In genomic region chr20:956330-956951, GRCh38 we compare ENCODE assay signal across 1 cellular context.
TF ChIP-seq lines count a peak whose summit lies in the region.

No MANE protein-coding gene starts in this region.

TF ChIP-seq in HepG2, 621 proteins besides CTCF, POLR2A, EP300 and RAD21 (continued from another document and continues in another):
- TF ChIP-seq ARNT2 (CRISPR knock-in tag; IDR thresholded peaks at IDR 0.05; ENCODE audit: low read depth): peak; percentile 42; the same call in 1 of the 2 replicates
- peak; percentile 63; the same call in 1 of the 2 replicates for TF ChIP-seq SMAD3 (CRISPR knock-in tag; IDR thresholded peaks at IDR 0.05)
- no peak for TF ChIP-seq ZSCAN20 (CRISPR knock-in tag; IDR thresholded peaks at IDR 0.05; ENCODE audit: borderline replicate concordance)
- peak; percentile 53; the same call in 1 of the 2 replicates for TF ChIP-seq YEATS2 (CRISPR knock-in tag; IDR thresholded peaks at IDR 0.05; ENCODE audit: borderline replicate concordance)
- TF ChIP-seq, protein P1, sequence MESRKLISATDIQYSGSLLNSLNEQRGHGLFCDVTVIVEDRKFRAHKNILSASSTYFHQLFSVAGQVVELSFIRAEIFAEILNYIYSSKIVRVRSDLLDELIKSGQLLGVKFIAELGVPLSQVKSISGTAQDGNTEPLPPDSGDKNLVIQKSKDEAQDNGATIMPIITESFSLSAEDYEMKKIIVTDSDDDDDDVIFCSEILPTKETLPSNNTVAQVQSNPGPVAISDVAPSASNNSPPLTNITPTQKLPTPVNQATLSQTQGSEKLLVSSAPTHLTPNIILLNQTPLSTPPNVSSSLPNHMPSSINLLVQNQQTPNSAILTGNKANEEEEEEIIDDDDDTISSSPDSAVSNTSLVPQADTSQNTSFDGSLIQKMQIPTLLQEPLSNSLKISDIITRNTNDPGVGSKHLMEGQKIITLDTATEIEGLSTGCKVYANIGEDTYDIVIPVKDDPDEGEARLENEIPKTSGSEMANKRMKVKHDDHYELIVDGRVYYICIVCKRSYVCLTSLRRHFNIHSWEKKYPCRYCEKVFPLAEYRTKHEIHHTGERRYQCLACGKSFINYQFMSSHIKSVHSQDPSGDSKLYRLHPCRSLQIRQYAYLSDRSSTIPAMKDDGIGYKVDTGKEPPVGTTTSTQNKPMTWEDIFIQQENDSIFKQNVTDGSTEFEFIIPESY (CRISPR knock-in tag; IDR thresholded peaks at IDR 0.05): peak; percentile 44; the same call in 1 of the 2 replicates
- TF ChIP-seq ZFYVE20 (CRISPR knock-in tag; IDR thresholded peaks at IDR 0.05; ENCODE audit: borderline replicate concordance, low read depth): no peak
- no peak for TF ChIP-seq ZNF142 (CRISPR knock-in tag; IDR thresholded peaks at IDR 0.05)
- TF ChIP-seq, protein P2, sequence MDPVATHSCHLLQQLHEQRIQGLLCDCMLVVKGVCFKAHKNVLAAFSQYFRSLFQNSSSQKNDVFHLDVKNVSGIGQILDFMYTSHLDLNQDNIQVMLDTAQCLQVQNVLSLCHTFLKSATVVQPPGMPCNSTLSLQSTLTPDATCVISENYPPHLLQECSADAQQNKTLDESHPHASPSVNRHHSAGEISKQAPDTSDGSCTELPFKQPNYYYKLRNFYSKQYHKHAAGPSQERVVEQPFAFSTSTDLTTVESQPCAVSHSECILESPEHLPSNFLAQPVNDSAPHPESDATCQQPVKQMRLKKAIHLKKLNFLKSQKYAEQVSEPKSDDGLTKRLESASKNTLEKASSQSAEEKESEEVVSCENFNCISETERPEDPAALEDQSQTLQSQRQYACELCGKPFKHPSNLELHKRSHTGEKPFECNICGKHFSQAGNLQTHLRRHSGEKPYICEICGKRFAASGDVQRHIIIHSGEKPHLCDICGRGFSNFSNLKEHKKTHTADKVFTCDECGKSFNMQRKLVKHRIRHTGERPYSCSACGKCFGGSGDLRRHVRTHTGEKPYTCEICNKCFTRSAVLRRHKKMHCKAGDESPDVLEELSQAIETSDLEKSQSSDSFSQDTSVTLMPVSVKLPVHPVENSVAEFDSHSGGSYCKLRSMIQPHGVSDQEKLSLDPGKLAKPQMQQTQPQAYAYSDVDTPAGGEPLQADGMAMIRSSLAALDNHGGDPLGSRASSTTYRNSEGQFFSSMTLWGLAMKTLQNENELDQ (CRISPR knock-in tag; IDR thresholded peaks at IDR 0.05; ENCODE audit: borderline replicate concordance): 0 out of 2 replicates have a peak, but pooled peaks have one; percentile 53
- TF ChIP-seq CHD2 (IDR thresholded peaks at IDR 0.05; ENCODE audit: low read depth, low read length): no peak
- peak; percentile 65; the same call in 1 of the 2 replicates for TF ChIP-seq SALL1 (CRISPR knock-in tag; IDR thresholded peaks at IDR 0.05)
- TF ChIP-seq MXD1 (CRISPR knock-in tag; IDR thresholded peaks at IDR 0.05): no peak
- peak; percentile 54 for TF ChIP-seq HNRNPH1 (optimal IDR thresholded peaks at IDR 0.05; ENCODE audit: low read depth, low read length)
- TF ChIP-seq, protein P3, sequence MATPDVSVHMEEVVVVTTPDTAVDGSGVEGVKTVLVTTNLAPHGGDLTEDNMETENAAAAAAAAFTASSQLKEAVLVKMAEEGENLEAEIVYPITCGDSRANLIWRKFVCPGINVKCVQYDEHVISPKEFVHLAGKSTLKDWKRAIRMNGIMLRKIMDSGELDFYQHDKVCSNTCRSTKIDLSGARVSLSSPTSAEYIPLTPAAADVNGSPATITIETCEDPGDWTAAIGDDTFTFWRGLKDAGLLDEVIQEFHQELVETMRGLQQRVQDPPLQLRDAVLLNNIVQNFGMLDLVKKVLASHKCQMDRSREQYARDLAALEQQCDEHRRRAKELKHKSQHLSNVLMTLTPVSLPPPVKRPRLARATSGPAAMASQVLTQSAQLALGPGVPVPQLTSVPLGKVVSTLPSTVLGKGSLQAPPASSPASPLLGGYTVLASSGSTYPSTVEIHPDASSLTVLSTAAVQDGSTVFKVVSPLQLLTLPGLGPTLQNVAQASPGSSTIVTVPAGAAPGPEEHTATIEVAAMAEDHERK (CRISPR knock-in tag; IDR thresholded peaks at IDR 0.05; ENCODE audit: low read depth): no peak
- peak; percentile 65; the same call in 1 of the 2 replicates for TF ChIP-seq ZNF839 (CRISPR knock-in tag; IDR thresholded peaks at IDR 0.05; ENCODE audit: borderline replicate concordance)
- 0 out of 2 replicates have a peak, but pooled peaks have one; percentile 34 for TF ChIP-seq ZNF251 (CRISPR knock-in tag; IDR thresholded peaks at IDR 0.05)
- TF ChIP-seq RCOR2 (CRISPR knock-in tag; IDR thresholded peaks at IDR 0.05): no peak
- TF ChIP-seq, protein P4, sequence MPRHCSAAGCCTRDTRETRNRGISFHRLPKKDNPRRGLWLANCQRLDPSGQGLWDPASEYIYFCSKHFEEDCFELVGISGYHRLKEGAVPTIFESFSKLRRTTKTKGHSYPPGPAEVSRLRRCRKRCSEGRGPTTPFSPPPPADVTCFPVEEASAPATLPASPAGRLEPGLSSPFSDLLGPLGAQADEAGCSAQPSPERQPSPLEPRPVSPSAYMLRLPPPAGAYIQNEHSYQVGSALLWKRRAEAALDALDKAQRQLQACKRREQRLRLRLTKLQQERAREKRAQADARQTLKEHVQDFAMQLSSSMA (CRISPR knock-in tag; IDR thresholded peaks at IDR 0.05): 0 out of 2 replicates have a peak, but pooled peaks have one; percentile 79
- TF ChIP-seq PCBP2 (optimal IDR thresholded peaks at IDR 0.05; ENCODE audit: low read depth, low read length, poor library complexity, severe bottlenecking): no peak
- TF ChIP-seq NCOR1 (IDR thresholded peaks at IDR 0.05; ENCODE audit: borderline replicate concordance, low read length): no peak
- peak; percentile 63; the same call in 1 of the 2 replicates for TF ChIP-seq ZNF740 (CRISPR knock-in tag; IDR thresholded peaks at IDR 0.05)
- no peak for TF ChIP-seq SNAPC4 (CRISPR knock-in tag; IDR thresholded peaks at IDR 0.05)
- peak; percentile 63; the same call in 1 of the 2 replicates for TF ChIP-seq CBFB (CRISPR knock-in tag; IDR thresholded peaks at IDR 0.05)
- 0 out of 2 replicates have a peak, but pooled peaks have one; percentile 25 for TF ChIP-seq ZNF230 (CRISPR knock-in tag; IDR thresholded peaks at IDR 0.05)
- TF ChIP-seq ZNF616 (CRISPR knock-in tag; IDR thresholded peaks at IDR 0.05; ENCODE audit: low read depth): no peak
- TF ChIP-seq, protein P5, sequence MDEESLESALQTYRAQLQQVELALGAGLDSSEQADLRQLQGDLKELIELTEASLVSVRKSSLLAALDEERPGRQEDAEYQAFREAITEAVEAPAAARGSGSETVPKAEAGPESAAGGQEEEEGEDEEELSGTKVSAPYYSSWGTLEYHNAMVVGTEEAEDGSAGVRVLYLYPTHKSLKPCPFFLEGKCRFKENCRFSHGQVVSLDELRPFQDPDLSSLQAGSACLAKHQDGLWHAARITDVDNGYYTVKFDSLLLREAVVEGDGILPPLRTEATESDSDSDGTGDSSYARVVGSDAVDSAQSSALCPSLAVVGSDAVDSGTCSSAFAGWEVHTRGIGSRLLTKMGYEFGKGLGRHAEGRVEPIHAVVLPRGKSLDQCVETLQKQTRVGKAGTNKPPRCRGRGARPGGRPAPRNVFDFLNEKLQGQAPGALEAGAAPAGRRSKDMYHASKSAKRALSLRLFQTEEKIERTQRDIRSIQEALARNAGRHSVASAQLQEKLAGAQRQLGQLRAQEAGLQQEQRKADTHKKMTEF (CRISPR knock-in tag; IDR thresholded peaks at IDR 0.05): 0 out of 2 replicates have a peak, but pooled peaks have one; percentile 20
- TF ChIP-seq ZNF12 (CRISPR knock-in tag; IDR thresholded peaks at IDR 0.05): 0 out of 2 replicates have a peak, but pooled peaks have one; percentile 46
- TF ChIP-seq ISL2 (CRISPR knock-in tag; IDR thresholded peaks at IDR 0.05): no peak
- 0 out of 2 replicates have a peak, but pooled peaks have one; percentile 39 for TF ChIP-seq ZNF124 (CRISPR knock-in tag; IDR thresholded peaks at IDR 0.05)
- peak; percentile 90; the same call in 1 of the 2 replicates for TF ChIP-seq ZNF598 (CRISPR knock-in tag; IDR thresholded peaks at IDR 0.05; ENCODE audit: borderline replicate concordance)
- TF ChIP-seq KDM6A (CRISPR knock-in tag; IDR thresholded peaks at IDR 0.05; ENCODE audit: low read depth): no peak
- no peak for TF ChIP-seq ZNF343 (CRISPR knock-in tag; IDR thresholded peaks at IDR 0.05)
- no peak for TF ChIP-seq CEBPG (CRISPR knock-in tag; IDR thresholded peaks at IDR 0.05)
- TF ChIP-seq HOXA5 (CRISPR knock-in tag; IDR thresholded peaks at IDR 0.05): no peak
- TF ChIP-seq DPF2 (CRISPR knock-in tag; IDR thresholded peaks at IDR 0.05; ENCODE audit: borderline replicate concordance, low read depth): 0 out of 2 replicates have a peak, but pooled peaks have one; percentile 34
- peak; percentile 56; the same call in 1 of the 2 replicates for TF ChIP-seq SMAD1 (CRISPR knock-in tag; IDR thresholded peaks at IDR 0.05; ENCODE audit: borderline replicate concordance, low read depth)
- no peak for TF ChIP-seq HMGA1 (CRISPR knock-in tag; conservative IDR thresholded peaks at IDR 0.05)
- TF ChIP-seq GATAD1 (CRISPR knock-in tag; IDR thresholded peaks at IDR 0.05): peak; percentile 60; the same call in 1 of the 2 replicates
- 0 out of 2 replicates have a peak, but pooled peaks have one; percentile 41 for TF ChIP-seq ZBTB3 (CRISPR knock-in tag; IDR thresholded peaks at IDR 0.05; ENCODE audit: borderline replicate concordance, low read depth)
- TF ChIP-seq ZSCAN22 (CRISPR knock-in tag; IDR thresholded peaks at IDR 0.05): no peak
